In genomic region chr11:84036664-84037194, GRCh38 we compare ENCODE assay signal across 7 cellular contexts.
"Had no signal": no experiment of that assay in that cellular context is flagged by ENCODE, and none has a peak within 500 bp of the region (broad histone marks: within the 10 kb centered on the region; RNA-seq: fewer than 3 reads in every experiment).

No MANE protein-coding gene starts in this region.

- H3K4me2 ChIP-seq: GM23338 had no signal

- H2AFZ ChIP-seq: GM23338 had no signal

- DNase-seq: H9, HCEC 1CT had no signal

- H3K36me3 Mint-ChIP-seq: IgD-negative memory B cell had no signal

- H3K4me3 ChIP-seq: GM23338 had no signal

- FAIRE-seq: H1, H54, HTR-8/SVneo had no signal

- ATAC-seq: GM23338 had no signal

- H3K27ac Mint-ChIP-seq: GM23338, H9, IgD-negative memory B cell had no signal
